ENCODE assay signal across 8 cellular contexts in the genomic region with DNA sequence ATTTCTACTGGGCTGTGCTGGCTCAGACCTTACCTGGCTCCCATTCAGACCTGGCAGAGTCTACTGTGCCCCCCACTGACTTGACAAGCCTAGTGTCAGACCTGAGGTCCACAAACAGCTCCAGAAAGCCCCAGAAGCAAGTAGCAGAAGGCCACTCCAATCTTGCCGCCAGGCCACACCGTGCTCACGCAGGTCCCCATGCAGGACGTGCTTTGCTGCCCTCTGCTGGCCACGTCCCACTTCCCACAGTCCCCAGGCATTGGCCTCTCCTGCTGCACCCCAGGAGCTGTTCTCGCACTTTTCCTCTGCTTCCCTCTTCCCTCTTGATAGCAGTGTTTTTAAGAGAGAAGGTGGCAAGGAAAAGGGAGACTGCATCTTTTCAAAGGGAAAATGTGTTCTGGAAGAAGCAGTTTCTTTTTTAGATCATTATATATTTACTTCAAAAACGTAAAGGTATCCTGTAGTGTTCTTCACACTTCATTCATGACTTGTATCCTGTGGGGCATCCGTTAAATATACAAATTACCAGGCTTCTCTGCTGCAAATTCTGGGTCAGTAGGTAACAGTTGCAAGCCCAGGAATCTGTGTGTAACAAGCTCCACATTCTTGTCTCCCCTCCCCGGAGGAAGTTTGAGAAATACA.
DNase-seq lines count a peak whose midpoint lies in the region; ATAC-seq and TF ChIP-seq lines count a peak whose summit lies in the region.

No MANE protein-coding gene starts in this region.

- no peaks in the 10 kb centered on the region for H3K9me3 ChIP-seq in CD8-positive, alpha-beta memory T cell (ENCODE audit: low read length)
- H3K9me3 ChIP-seq in lower lobe of right lung: no peaks in the 10 kb centered on the region

- no peaks in the 10 kb centered on the region for H3K36me3 ChIP-seq in CD8-positive, alpha-beta memory T cell (ENCODE audit: insufficient read depth, low read length)
- no peaks in the 10 kb centered on the region for H3K36me3 ChIP-seq in lower lobe of right lung

- no peak overlapping the region for H3K4me3 Mint-ChIP-seq in CD8-positive, alpha-beta memory T cell

- ATAC-seq in GM19397 (IDR thresholded peaks at IDR 0.05; ENCODE audit: unreplicated experiment): peak; percentile 98
- peak; percentile 100 for ATAC-seq in HG03457 (IDR thresholded peaks at IDR 0.05; ENCODE audit: unreplicated experiment)
- ATAC-seq in lower lobe of right lung: peak; percentile 95 to 97

- no peaks in the 10 kb centered on the region for H3K27me3 ChIP-seq in CD8-positive, alpha-beta memory T cell (ENCODE audit: insufficient read depth, low read length, poor library complexity, severe bottlenecking)
- H3K27me3 ChIP-seq in lower lobe of right lung (ENCODE audit: low read depth): peaks cover 6% of the 10 kb centered on the region

- CTCF ChIA-PET in CD8-positive, alpha-beta memory T cell (lab: Charles Lee): interaction anchor here (0.7 to 2.2 kb wide), 9 partner anchors 11 to 325 kb away, joined by 3 to 10 read pairs (median 4); no protein-coding TSS in a partner anchor

- POLR2A ChIA-PET in CD8-positive, alpha-beta memory T cell (lab: Charles Lee): no interaction called here

- DNase-seq in CD8-positive, alpha-beta memory T cell: peak; percentile 53 to 80 (median 61)
- DNase-seq in NCI-H748 (lab: John Stamatoyannopoulos, UW; ENCODE audit: unreplicated experiment) (peak; percentile 64), dermis blood vessel endothelial cell (peak; percentile 87), lower lobe of right lung (peak; percentile 89)
- DNase-seq in activated CD4-positive, alpha-beta T cell treated with anti-CD3 and anti-CD28 coated beads, Interleukin-2, amount 50 U/mL, for 1 hour: peak; percentile 79
- DNase-seq in stimulated activated CD8-positive, alpha-beta memory T cell treated with anti-CD3 and anti-CD28 coated beads, Interleukin-12 subunit alpha, Interleukin-12 subunit beta, amount 100 ng/mL, for 24 hours (ENCODE audit: extremely low read depth): peak; percentile 57

- no peak overlapping the region for H3K27ac ChIP-seq in CD8-positive, alpha-beta memory T cell (ENCODE audit: low read depth, low read length)
- H3K27ac ChIP-seq in lower lobe of right lung: no peak overlapping the region

- intact Hi-C loops in lower lobe of right lung (cut with DNase I): no loop called here

- H3K4me1 ChIP-seq in CD8-positive, alpha-beta memory T cell (ENCODE audit: insufficient read depth, low read length): no peaks in the 10 kb centered on the region
- H3K4me1 ChIP-seq in lower lobe of right lung: no peaks in the 10 kb centered on the region

- H3K9me3 Mint-ChIP-seq in CD8-positive, alpha-beta memory T cell: no peaks in the 10 kb centered on the region

- peak overlapping the region in 3 of 8 donors; percentile 24 to 77 (median 72) for H3K27ac Mint-ChIP-seq in CD8-positive, alpha-beta memory T cell

- H3K4me3 ChIP-seq in CD8-positive, alpha-beta memory T cell (ENCODE audit: low read length): no peak overlapping the region
- H3K4me3 ChIP-seq in lower lobe of right lung: no peak overlapping the region

- peaks cover 2 to 5% (median 3%) of the 10 kb centered on the region in 3 donors for H3K4me1 Mint-ChIP-seq in CD8-positive, alpha-beta memory T cell

- H3K36me3 Mint-ChIP-seq in CD8-positive, alpha-beta memory T cell: no peaks in the 10 kb centered on the region

- H3K27me3 Mint-ChIP-seq in CD8-positive, alpha-beta memory T cell: peaks cover 6 to 13% of the 10 kb centered on the region in 2 donors

- TF ChIP-seq CTCF in lower lobe of right lung (IDR thresholded peaks at IDR 0.05): peak; percentile 93
